Comparison of ENCODE assay signal across 2 cellular contexts in the genomic region with DNA sequence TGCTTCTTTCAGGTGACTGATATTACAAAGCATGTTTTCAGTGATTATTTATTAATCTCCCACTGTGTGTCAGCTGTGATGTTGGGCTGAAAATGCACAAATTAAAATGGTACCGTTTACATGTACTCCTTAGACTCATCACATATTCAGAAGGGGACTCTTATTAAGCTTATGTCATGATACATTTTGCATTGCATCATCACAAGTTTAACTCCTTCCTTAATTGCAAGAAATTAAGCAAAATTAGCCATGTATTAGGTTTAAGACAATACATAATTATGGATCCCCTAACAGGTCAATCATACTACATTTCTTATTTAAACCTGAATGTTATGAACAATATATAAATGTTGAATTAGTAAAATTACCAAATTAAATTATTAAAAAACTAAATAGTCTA.
TF ChIP-seq lines count a peak whose summit lies in the region.

No MANE protein-coding gene starts in this region.

TF ChIP-seq in HepG2, 621 proteins besides CTCF, POLR2A, EP300 and RAD21 (continued from another document):
- no peak for TF ChIP-seq NR2F6 (IDR thresholded peaks at IDR 0.05)
- no peak for TF ChIP-seq NR2F6 (CRISPR knock-in tag; IDR thresholded peaks at IDR 0.05)
- TF ChIP-seq JUND (CRISPR knock-in tag; IDR thresholded peaks at IDR 0.05), result no peak
- no peak for TF ChIP-seq NFRKB (IDR thresholded peaks at IDR 0.05)
- peak; percentile 60; the same call in 1 of the 2 replicates for TF ChIP-seq ATF7 (IDR thresholded peaks at IDR 0.05)
- TF ChIP-seq ATF7 (CRISPR knock-in tag; IDR thresholded peaks at IDR 0.05), result no peak
- no peak for TF ChIP-seq ZNF816 (CRISPR knock-in tag; IDR thresholded peaks at IDR 0.05; ENCODE audit: borderline replicate concordance)
- TF ChIP-seq CHCHD3 (CRISPR knock-in tag; IDR thresholded peaks at IDR 0.05), result no peak
- TF ChIP-seq ZNF780A (CRISPR knock-in tag; IDR thresholded peaks at IDR 0.05), result no peak
- TF ChIP-seq, protein P1, sequence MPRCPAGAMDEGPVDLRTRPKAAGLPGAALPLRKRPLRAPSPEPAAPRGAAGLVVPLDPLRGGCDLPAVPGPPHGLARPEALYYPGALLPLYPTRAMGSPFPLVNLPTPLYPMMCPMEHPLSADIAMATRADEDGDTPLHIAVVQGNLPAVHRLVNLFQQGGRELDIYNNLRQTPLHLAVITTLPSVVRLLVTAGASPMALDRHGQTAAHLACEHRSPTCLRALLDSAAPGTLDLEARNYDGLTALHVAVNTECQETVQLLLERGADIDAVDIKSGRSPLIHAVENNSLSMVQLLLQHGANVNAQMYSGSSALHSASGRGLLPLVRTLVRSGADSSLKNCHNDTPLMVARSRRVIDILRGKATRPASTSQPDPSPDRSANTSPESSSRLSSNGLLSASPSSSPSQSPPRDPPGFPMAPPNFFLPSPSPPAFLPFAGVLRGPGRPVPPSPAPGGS (CRISPR knock-in tag; IDR thresholded peaks at IDR 0.05), result no peak
- TF ChIP-seq ASH2L (IDR thresholded peaks at IDR 0.05; ENCODE audit: insufficient read length, low read depth, low read length), result no peak

TF ChIP-seq in K562, 482 proteins besides CTCF, POLR2A, EP300 and RAD21 (continued from another document):
- TF ChIP-seq, protein P2, sequence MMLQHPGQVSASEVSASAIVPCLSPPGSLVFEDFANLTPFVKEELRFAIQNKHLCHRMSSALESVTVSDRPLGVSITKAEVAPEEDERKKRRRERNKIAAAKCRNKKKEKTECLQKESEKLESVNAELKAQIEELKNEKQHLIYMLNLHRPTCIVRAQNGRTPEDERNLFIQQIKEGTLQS (IDR thresholded peaks at IDR 0.05), result peak; percentile 57
- TF ChIP-seq, protein P2 (CRISPR knock-in tag; conservative IDR thresholded peaks at IDR 0.05), result no peak
- TF ChIP-seq CEBPG (CRISPR knock-in tag; IDR thresholded peaks at IDR 0.05), result no peak
- peak in 1 of 2 experiments; percentile 58; a peak in 1 of 4 replicates for TF ChIP-seq CEBPG (tag; conservative IDR thresholded peaks at IDR 0.05 in 1 of 2, IDR thresholded peaks at IDR 0.05 in 1 of 2)
TF ChIP-seq in K562: peak in this region for 3.
